Comparison of ENCODE assay signal across 1 cellular context in genomic region chr1:156128749-156129682, GRCh38.
TF ChIP-seq lines count a peak whose summit lies in the region.

No MANE protein-coding gene starts in this region.

TF ChIP-seq in GM12878, 131 proteins besides CTCF, POLR2A, EP300 and RAD21:
- no peak for TF ChIP-seq PRDM15 (CRISPR knock-in tag; IDR thresholded peaks at IDR 0.05)
- TF ChIP-seq SPI1 (IDR thresholded peaks at IDR 0.05; ENCODE audit: borderline replicate concordance, insufficient read depth, low read depth, low read length), result no peak
- TF ChIP-seq YY1 (IDR thresholded peaks at IDR 0.05; ENCODE audit: low read depth, low read length), result peak; percentile 59
